Comparison of ENCODE assay signal across 11 cellular contexts in the genomic region with DNA sequence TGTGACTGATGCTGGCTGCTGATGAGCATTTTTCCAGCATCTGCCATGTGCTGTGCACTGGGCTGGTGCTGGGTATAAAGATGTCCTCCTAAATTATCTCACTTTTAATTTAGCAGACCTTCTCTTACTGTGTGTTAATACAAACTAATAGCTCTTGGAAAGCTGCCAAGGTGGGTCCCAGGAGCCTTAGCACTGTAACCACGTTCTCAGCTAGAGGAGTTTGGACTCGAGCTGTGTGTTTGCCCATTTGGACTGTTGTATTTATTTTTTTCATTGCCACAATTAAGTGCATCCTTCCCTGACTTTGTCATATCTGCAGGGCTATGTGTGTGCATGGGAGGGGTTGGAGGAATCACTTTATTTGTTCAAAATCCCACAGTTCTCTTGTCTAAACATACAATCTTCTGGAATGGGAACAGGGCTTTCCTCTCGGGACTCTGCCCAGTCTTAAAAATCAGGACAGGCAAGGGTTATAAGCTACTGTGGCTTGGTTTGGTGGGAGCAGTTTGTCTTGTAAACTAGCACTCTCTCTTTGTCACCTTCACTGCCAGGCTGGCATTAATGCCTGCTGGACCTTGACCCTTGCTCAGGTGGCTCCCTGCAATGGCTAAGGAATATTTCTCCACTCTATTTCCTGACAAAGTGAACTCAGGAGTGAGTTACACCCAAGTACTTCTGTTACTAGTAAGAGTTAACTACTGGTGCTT.
A peak's percentile ranks its signal among the peaks of the same experiment; 100 is the strongest.
DNase-seq lines count a peak whose midpoint lies in the region; ATAC-seq and TF ChIP-seq lines count a peak whose summit lies in the region.
"Had no signal": no experiment of that assay in that cellular context is flagged by ENCODE, and none has a peak within 500 bp of the region (broad histone marks: within the 10 kb centered on the region; RNA-seq: fewer than 3 reads in every experiment).

No MANE protein-coding gene starts in this region.

- no peak overlapping the region for H4K5ac ChIP-seq in mesendoderm (ENCODE audit: low read length)

- H3K23ac ChIP-seq in mesendoderm (ENCODE audit: low read length), result peak overlapping the region; percentile 85

- no peak overlapping the region for H3K4me3 Mint-ChIP-seq in nephron progenitor cell

- no peak overlapping the region for H3K18ac ChIP-seq in mesendoderm (ENCODE audit: low read length)

- no peak overlapping the region for H2BK15ac ChIP-seq in mesendoderm (replicated peaks; ENCODE audit: low read depth)

- H3K4me3 ChIP-seq in MM.1S (ENCODE audit: low read length), result no peak overlapping the region
- peak overlapping the region in 1 of 4 donors; percentile 16 for H3K4me3 ChIP-seq in Peyer's patch
- H3K4me3 ChIP-seq in mesendoderm (ENCODE audit: low read length), result no peak overlapping the region
- H3K4me3 ChIP-seq: prostate gland had no signal

- no peaks in the 10 kb centered on the region for H3K27me3 Mint-ChIP-seq in nephron progenitor cell (ENCODE audit: low read depth, poor library complexity)

- H3K56ac ChIP-seq in mesendoderm (ENCODE audit: low read length), result no peak overlapping the region

- H2BK120ac ChIP-seq in mesendoderm (ENCODE audit: low read depth, low read length), result no peak overlapping the region

- TF ChIP-seq CTCF in MM.1S (IDR thresholded peaks at IDR 0.05; ENCODE audit: low read length) (no peak), Peyer's patch (IDR thresholded peaks at IDR 0.05) (no peak), nephron progenitor cell (IDR thresholded peaks at IDR 0.05) (no peak)

- peaks cover 95% of the 10 kb centered on the region for H3K79me2 ChIP-seq in MM.1S (ENCODE audit: low read length)
- peaks cover 63% of the 10 kb centered on the region for H3K79me2 ChIP-seq in mesendoderm (ENCODE audit: control insufficient read depth, insufficient read depth, low read length)

- no peak overlapping the region for H2BK5ac ChIP-seq in mesendoderm (ENCODE audit: low read length)

- H2AK5ac ChIP-seq in mesendoderm (ENCODE audit: low read length), result no peak overlapping the region

- H4K20me1 ChIP-seq in MM.1S (ENCODE audit: insufficient read depth, low read length), result peaks cover 25% of the 10 kb centered on the region

- H3K79me1 ChIP-seq in mesendoderm (ENCODE audit: low read length), result peaks cover 36% of the 10 kb centered on the region

- H3K4me1 ChIP-seq in MM.1S (ENCODE audit: low read length), result peaks cover 67% of the 10 kb centered on the region
- peaks cover 14 to 70% (median 29%) of the 10 kb centered on the region in 4 donors for H3K4me1 ChIP-seq in Peyer's patch
- H3K4me1 ChIP-seq in mesendoderm (ENCODE audit: control insufficient read depth, low read depth, low read length), result peaks cover 2% of the 10 kb centered on the region
- H3K4me1 ChIP-seq: prostate gland had no signal

- no peaks in the 10 kb centered on the region for H3K27me3 ChIP-seq in MM.1S (replicated peaks; ENCODE audit: insufficient read depth, low read length)
- no peaks in the 10 kb centered on the region for H3K27me3 ChIP-seq in Peyer's patch
- no peaks in the 10 kb centered on the region for H3K27me3 ChIP-seq in mesendoderm (ENCODE audit: insufficient read depth, low read length, poor library complexity)

- H4K8ac ChIP-seq in mesendoderm (ENCODE audit: low read depth, low read length), result no peak overlapping the region

- DNase-seq in COR-L47 (lab: John Stamatoyannopoulos, UW) (peak; percentile 87), MM.1S (no peak), Peyer's patch (peak in 2 of 3 donors; percentile 81 to 89), mesendoderm (no peak), nephron progenitor cell (no peak), medulla oblongata (ENCODE audit: extremely low spot score) (no peak)
- DNase-seq: GOT3, NCI-H187 treated with DMSO at 0.1 percent for 48 hours had no signal

- peaks cover 40% of the 10 kb centered on the region for H3F3A ChIP-seq in MM.1S (ENCODE audit: insufficient read depth, low read length)

- 0 out of 2 replicates have a peak, but pooled peaks cover 4% of the 10 kb centered on the region for H3K36me3 ChIP-seq in MM.1S (replicated peaks; ENCODE audit: insufficient read depth, low read length)
- H3K36me3 ChIP-seq in Peyer's patch, result no peaks in the 10 kb centered on the region
- no peaks in the 10 kb centered on the region for H3K36me3 ChIP-seq in mesendoderm (ENCODE audit: control insufficient read depth, insufficient read depth, low read length)
- H3K36me3 ChIP-seq: prostate gland had no signal

- H3K4me1 Mint-ChIP-seq in nephron progenitor cell, result peaks cover 79% of the 10 kb centered on the region

- H3K9me3 Mint-ChIP-seq in nephron progenitor cell, result peaks cover 11% of the 10 kb centered on the region

- H2AFZ ChIP-seq in MM.1S (ENCODE audit: low read length), result no peak overlapping the region

- no peak overlapping the region for H3K27ac Mint-ChIP-seq in nephron progenitor cell

- no peak overlapping the region for H3K27ac ChIP-seq in MM.1S (ENCODE audit: low read length)
- peak overlapping the region; percentile 32 to 98 (median 68) for H3K27ac ChIP-seq in Peyer's patch
- no peak overlapping the region for H3K27ac ChIP-seq in mesendoderm (ENCODE audit: low read depth, low read length)
- H3K27ac ChIP-seq: prostate gland had no signal

- H3K36me3 Mint-ChIP-seq in nephron progenitor cell (ENCODE audit: low read depth), result peaks cover 12% of the 10 kb centered on the region

- H3K9ac ChIP-seq in MM.1S (ENCODE audit: low read length), result no peak overlapping the region
- H3K9ac ChIP-seq in mesendoderm (ENCODE audit: low read length), result no peak overlapping the region

- H3K9me3 ChIP-seq in MM.1S (replicated peaks; ENCODE audit: insufficient read depth, low read length), result no peaks in the 10 kb centered on the region
- no peaks in the 10 kb centered on the region for H3K9me3 ChIP-seq in Peyer's patch
- H3K9me3 ChIP-seq: prostate gland had no signal

- H3K4me2 ChIP-seq in MM.1S (ENCODE audit: low read depth, low read length) (peak overlapping the region; percentile 88; the same call in 1 of the 2 replicates), mesendoderm (ENCODE audit: low read length) (no peak overlapping the region)

- ATAC-seq in HG03469 (IDR thresholded peaks at IDR 0.05; ENCODE audit: unreplicated experiment), result no peak
- no peak for ATAC-seq in HG02763 (IDR thresholded peaks at IDR 0.05; ENCODE audit: unreplicated experiment)

- H3K4ac ChIP-seq in mesendoderm (ENCODE audit: low read depth, low read length), result no peak overlapping the region

- no CpG with 5 or more reads among the region's 3 CpGs for WGBS in mesendoderm (ENCODE audit: extremely low coverage, insufficient coverage, low lambda C conversion rate)

- no peaks in the 10 kb centered on the region for H3K9me2 ChIP-seq in MM.1S (replicated peaks; ENCODE audit: insufficient read depth, low read length)

- no peak for TF ChIP-seq POLR2A in Peyer's patch (IDR thresholded peaks at IDR 0.05)

Comparison
In these comparisons a context has a peak if more than half of its experiments do, and no peak if none do; other contexts are left out.
1. DNase-seq: peak in COR-L47 (single experiment) and Peyer's patch (2 of 3); none in MM.1S (single experiment), mesendoderm (single experiment), nephron progenitor cell (single experiment) and medulla oblongata (single experiment).
2. H3K27ac ChIP-seq: peak in Peyer's patch (4 of 4); none in MM.1S (single experiment) and mesendoderm (single experiment).